Comparison of ENCODE assay signal across 9 cellular contexts in the genomic region with DNA sequence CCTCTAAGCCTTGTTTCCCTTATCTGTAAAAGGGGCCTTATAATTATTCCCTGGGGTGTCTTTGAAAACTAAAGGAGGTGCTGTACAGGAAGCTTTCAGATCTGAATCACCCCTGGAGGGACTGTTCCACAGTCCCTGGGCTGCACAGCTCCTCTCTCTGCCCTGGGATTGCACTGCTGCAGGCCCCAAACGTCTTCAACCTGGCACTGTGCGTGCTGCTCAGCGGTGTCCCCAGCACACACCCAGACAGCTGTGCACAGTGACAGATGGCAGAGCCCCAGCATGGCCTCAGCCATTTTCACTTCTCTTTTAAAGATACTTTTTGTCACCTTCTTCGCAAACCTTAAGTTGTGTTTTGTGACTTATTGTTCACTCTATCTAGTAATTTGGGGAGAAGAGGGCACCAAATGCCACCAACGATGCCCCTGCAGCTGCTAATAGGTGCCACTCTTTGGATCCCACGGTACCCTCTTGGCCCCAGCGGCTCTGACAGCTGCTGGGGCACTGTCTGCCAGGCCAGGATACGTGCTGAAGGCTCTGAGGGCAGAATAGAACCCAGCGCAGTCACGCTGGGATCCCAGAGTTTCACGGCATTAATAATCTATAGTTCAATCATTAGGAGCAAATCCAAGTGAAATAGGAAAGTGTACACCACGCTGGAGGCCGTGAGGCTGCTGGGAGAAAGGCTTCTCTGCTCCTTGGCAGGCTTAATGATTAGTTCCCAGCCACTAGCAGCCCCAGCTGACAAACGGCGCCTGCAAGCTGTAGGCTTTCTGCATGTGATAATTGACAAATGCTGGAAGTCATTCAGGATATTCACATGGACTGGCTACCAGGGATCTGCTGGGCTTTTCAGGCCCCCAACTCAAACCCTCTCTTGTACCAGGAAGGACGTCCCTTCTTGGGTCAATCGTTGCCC. TPM values are rescaled to one million over a fixed set of nuclear protein-coding genes. Genes with fewer than 3 reads are reported as not detected.
DNase-seq lines count a peak whose midpoint lies in the region; ATAC-seq, FAIRE-seq and TF ChIP-seq lines count a peak whose summit lies in the region.
"Had no signal": no experiment of that assay in that cellular context is flagged by ENCODE, and none has a peak within 500 bp of the region (broad histone marks: within the 10 kb centered on the region; RNA-seq: fewer than 3 reads in every experiment).

No MANE protein-coding gene starts in this region.

- H3K23me2 ChIP-seq in H1 (ENCODE audit: low read depth, low read length) = no peaks in the 10 kb centered on the region; the same call in 1 of the 2 replicates

- H3K4ac ChIP-seq in H1 (replicated peaks; ENCODE audit: insufficient read length, low read depth, low read length) = no peak overlapping the region

- 0 out of 2 replicates have a peak overlapping the region, but pooled peaks have one; percentile 22 for H2AFZ ChIP-seq in H1 (ENCODE audit: low read length)

- no peak overlapping the region for H3K4me3 ChIP-seq in H1 (ENCODE audit: extremely low read depth in 1 of 4, insufficient read depth in 2 of 4, low read depth in 3 of 4, low read length in 4 of 4)
- H3K4me3 ChIP-seq: K562 had no signal

- H3K4me1 ChIP-seq in H1 (replicated peaks in 1 of 4; ENCODE audit: control insufficient read depth in 3 of 4, insufficient read depth in 4 of 4, low read length in 3 of 4) = no peaks in the 10 kb centered on the region

- H3K79me2 ChIP-seq in H1 (ENCODE audit: control insufficient read depth in 1 of 2, insufficient read depth in 2 of 2, low read length in 2 of 2) = no peaks in the 10 kb centered on the region

- TF ChIP-seq EP300 in H1 (IDR thresholded peaks at IDR 0.05; ENCODE audit: borderline replicate concordance in 1 of 2, low read depth in 2 of 2, low read length in 2 of 2) = no peak

- no peak overlapping the region for H4K91ac ChIP-seq in H1 (replicated peaks; ENCODE audit: insufficient read length, low read length)

- H3K9me3 ChIP-seq in H1 (ENCODE audit: insufficient read depth in 2 of 2, low read depth in 1 of 2, low read length in 1 of 2) = no peaks in the 10 kb centered on the region; a peak in 1 of 4 replicates

- H2BK20ac ChIP-seq in H1 (ENCODE audit: low read length) = no peak overlapping the region

- no peak for TF ChIP-seq CTCF in H1 (IDR thresholded peaks at IDR 0.05; ENCODE audit: control extremely low read depth in 1 of 3, insufficient read depth in 1 of 3, low read depth in 1 of 3, low read length in 3 of 3)

- CTCF ChIA-PET in H1 (lab: Charles Lee; ENCODE audit: partially characterized antibody) = interaction anchor here (0.6 to 1.3 kb wide), 2 partner anchors 188 to 277 kb away, joined by 3 to 4 read pairs; no protein-coding TSS in a partner anchor

- no peak overlapping the region for H2BK15ac ChIP-seq in H1 (ENCODE audit: low read length)

- no peak overlapping the region for H3K23ac ChIP-seq in H1 (ENCODE audit: insufficient read length)

- no peak overlapping the region for H3K56ac ChIP-seq in H1 (replicated peaks; ENCODE audit: insufficient read length, low read depth, low read length)

- no peak overlapping the region for H2BK5ac ChIP-seq in H1 (ENCODE audit: low read depth, low read length)

- H3K9ac ChIP-seq in H1 (replicated peaks in 1 of 4; ENCODE audit: extremely low read depth in 1 of 4, low read depth in 3 of 4, low read length in 3 of 4) = no peak overlapping the region

- H3K36me3 ChIP-seq in H1 (ENCODE audit: control insufficient read depth in 2 of 4, insufficient read depth in 4 of 4, low read length in 3 of 4) = no peaks in the 10 kb centered on the region

- no peaks in the 10 kb centered on the region for H3K79me1 ChIP-seq in H1 (ENCODE audit: low read depth, low read length)

- DNase-seq in G401 (ENCODE audit: low spot score) (peak; percentile 1), H1 (ENCODE audit: low read depth in 1 of 2, low spot score in 2 of 2) (no peak), kidney glomerular epithelial cell (lab: John Stamatoyannopoulos, UW) (no peak), islet precursor cell (no peak), NCI-H748 (lab: John Stamatoyannopoulos, UW; ENCODE audit: unreplicated experiment) (no peak)
- no peak for DNase-seq in effector CD4-positive, alpha-beta T cell

- no peak overlapping the region for H3K14ac ChIP-seq in H1 (ENCODE audit: insufficient read length)

- POLR2A ChIA-PET in H1 (lab: Charles Lee; ENCODE audit: partially characterized antibody) = no interaction called here

- ATAC-seq in GM21423 (IDR thresholded peaks at IDR 0.05; ENCODE audit: unreplicated experiment) (peak; percentile 87), HG03439 (IDR thresholded peaks at IDR 0.05; ENCODE audit: unreplicated experiment) (peak; percentile 92)
- ATAC-seq: K562 had no signal

- TF ChIP-seq RAD21 in H1 (IDR thresholded peaks at IDR 0.05 in 1 of 2, conservative IDR thresholded peaks at IDR 0.05 in 1 of 2; ENCODE audit: low read depth in 2 of 2, low read length in 2 of 2) = no peak

- no peaks in the 10 kb centered on the region for H4K20me1 ChIP-seq in H1 (replicated peaks in 1 of 2; ENCODE audit: control insufficient read depth in 1 of 2, insufficient read depth in 2 of 2, low read length in 2 of 2)

- no peak overlapping the region for H3K18ac ChIP-seq in H1 (ENCODE audit: extremely low read depth, low read length)

- no peak overlapping the region for H2BK12ac ChIP-seq in H1 (ENCODE audit: low read depth, low read length)

- no peaks in the 10 kb centered on the region for H3K27me3 ChIP-seq in H1 (replicated peaks in 1 of 4; ENCODE audit: control insufficient read depth in 3 of 4, extremely low read depth in 1 of 4, insufficient read depth in 3 of 4, low read length in 3 of 4)

- no peak overlapping the region for H4K8ac ChIP-seq in H1 (ENCODE audit: extremely low read depth, insufficient read depth, low read length)

- H3K4me2 ChIP-seq in H1 (ENCODE audit: insufficient read depth in 1 of 2, low read depth in 2 of 2, low read length in 2 of 2) = no peak overlapping the region

- no peak overlapping the region for H2AK5ac ChIP-seq in H1 (ENCODE audit: low read depth, low read length)

- no peak overlapping the region for H4K5ac ChIP-seq in H1 (ENCODE audit: insufficient read length, low read depth, low read length)

- in situ Hi-C loops in G401 (cut with HindIII; ENCODE audit: low sequenced_read_pairs) = no loop called here

- no peak overlapping the region for H3K27ac ChIP-seq in H1 (ENCODE audit: low read depth, low read length)

- 86% methylated on average over 17 of the region's 17 CpGs; no CpG with 5 or more reads in 1 of the 2 experiments for WGBS in H1 (ENCODE audit: extremely low coverage in 1 of 2, insufficient coverage in 1 of 2, insufficient read length in 1 of 2, insufficient replicate concordance in 2 of 2, low coverage in 1 of 2, low lambda C conversion rate in 2 of 2, missing lambda C conversion rate in 1 of 2), 2 experiments

- no peak for FAIRE-seq in H1 (lab: Jason Lieb, UNC)
- FAIRE-seq: K562 had no signal

- TF ChIP-seq POLR2A in H1 (IDR thresholded peaks at IDR 0.05; ENCODE audit: control extremely low read depth in 1 of 2, low read depth in 2 of 2, low read length in 2 of 2) = no peak

- H2BK120ac ChIP-seq in H1 (replicated peaks; ENCODE audit: low read depth, low read length) = no peak overlapping the region

TF ChIP-seq in H1, 55 proteins besides CTCF, POLR2A, EP300 and RAD21:
- TF ChIP-seq FOSL1 (IDR thresholded peaks at IDR 0.05; ENCODE audit: insufficient read depth, low read depth, low read length) (no peak), HDAC2 (IDR thresholded peaks at IDR 0.05; ENCODE audit: borderline replicate concordance in 1 of 2, low read depth in 2 of 2, low read length in 2 of 2) (no peak), MAX (IDR thresholded peaks at IDR 0.05) (no peak), SIX5 (IDR thresholded peaks at IDR 0.05; ENCODE audit: low read depth, low read length) (no peak), EGR1 (IDR thresholded peaks at IDR 0.05; ENCODE audit: borderline replicate concordance, low read depth, low read length) (no peak), MAFK (IDR thresholded peaks at IDR 0.05; ENCODE audit: low read depth, low read length) (no peak)

RNA-seq across cellular contexts. Expression of gene INSM1, which starts 50.5 kb away (rescaled TPM):
- not detected in 2 replicates for total RNA-seq in G401 (2014; rRNA removed; shearing (Covaris generic))
- total RNA-seq in H1 (2021; fragmentation: NEBNext Ultra II Directional; extraction: Animal tissue kit (Norgen Biotek cat#: 25700)) = 2.5 and 2.9 TPM in 2 replicates
- polyA plus RNA-seq in H1 (2011; rRNA removed) = 0.86 and 1.4 TPM in 2 replicates
- polyA plus RNA-seq in H1 (2011; cell fraction: cytosol; rRNA removed) = 1.1 TPM
- polyA plus RNA-seq in H1 (2011; cell fraction: nucleus; rRNA removed) = 1.2 TPM
- polyA plus RNA-seq in H1 (2012, experiment 1 of 2) = 1.5 to 2.3 TPM (median 2.0 TPM) in 4 replicates
- polyA plus RNA-seq in H1 (2012, experiment 2 of 2) = 2.3 TPM
- 1.3 TPM for polyA plus RNA-seq in H1 (2013, experiment 1 of 2)
- 1.3 TPM for polyA plus RNA-seq in H1 (2013, experiment 2 of 2)
- polyA minus RNA-seq in H1 (2011; rRNA and poly(A)+ RNA removed) = 0.29 and 0.35 TPM in 2 replicates
- 0.73 TPM for polyA minus RNA-seq in H1 (2011; cell fraction: cytosol; rRNA and poly(A)+ RNA removed)
- 2.8 TPM for polyA minus RNA-seq in H1 (2011; cell fraction: nucleus; rRNA and poly(A)+ RNA removed)
- total RNA-seq: K562 had no signal
- polyA plus RNA-seq: K562 had no signal
